Comparison of ENCODE assay signal across 14 cellular contexts in the genomic region with DNA sequence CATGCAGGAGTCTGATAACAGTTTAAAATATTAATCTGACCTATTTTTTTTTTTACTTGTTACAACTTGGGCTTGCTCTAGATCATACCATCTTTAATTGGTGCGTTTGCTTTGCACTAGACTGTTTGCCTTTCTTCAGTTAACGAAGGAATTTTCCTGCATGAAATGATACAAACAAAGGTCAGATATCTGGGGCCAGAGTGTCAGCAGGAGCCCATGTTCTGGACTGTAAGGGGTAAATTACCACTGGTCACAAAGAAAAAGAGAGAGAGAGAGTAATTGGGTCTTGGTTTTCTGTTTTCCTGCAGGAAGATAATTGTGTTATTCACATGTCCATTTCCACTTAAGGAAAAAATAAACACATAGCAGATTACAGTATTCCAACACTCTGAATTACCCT.
DNase-seq lines count a peak whose midpoint lies in the region; ATAC-seq and TF ChIP-seq lines count a peak whose summit lies in the region.
"Had no signal": no experiment of that assay in that cellular context is flagged by ENCODE, and none has a peak within 500 bp of the region (broad histone marks: within the 10 kb centered on the region; RNA-seq: fewer than 3 reads in every experiment).

No MANE protein-coding gene starts in this region.

- H3K4me1 ChIP-seq in ACC112 (ENCODE audit: control insufficient read depth, insufficient read depth, low read length, unreplicated experiment) (peaks cover 22% of the 10 kb centered on the region), hepatocyte (ENCODE audit: insufficient read depth) (peaks cover 11% of the 10 kb centered on the region), osteoblast (ENCODE audit: insufficient read depth, low read length) (peaks cover 25% of the 10 kb centered on the region), suprapubic skin (no peaks in the 10 kb centered on the region)

- no peak for TF ChIP-seq POLR2A in suprapubic skin (IDR thresholded peaks at IDR 0.05)

- H3K4me2 ChIP-seq in hepatocyte (peak overlapping the region; percentile 21), osteoblast (ENCODE audit: insufficient read depth, low read length) (peak overlapping the region; percentile 56)

- H3K9me3 ChIP-seq in hepatocyte (ENCODE audit: low read depth) (no peaks in the 10 kb centered on the region), osteoblast (ENCODE audit: low read depth, low read length) (no peaks in the 10 kb centered on the region), suprapubic skin (no peaks in the 10 kb centered on the region)

- 50% methylated on average over 2 of the region's 2 CpGs for WGBS in hepatocyte (ENCODE audit: low lambda C conversion rate, missing lambda C conversion rate)
- WGBS in suprapubic skin, result 56% methylated on average over 2 of the region's 2 CpGs

- H3K36me3 ChIP-seq in ACC112 (ENCODE audit: insufficient read depth, low read length) (no peaks in the 10 kb centered on the region), hepatocyte (replicated peaks; ENCODE audit: insufficient read depth, low read depth) (no peaks in the 10 kb centered on the region), osteoblast (ENCODE audit: insufficient read depth, low read length) (no peaks in the 10 kb centered on the region), suprapubic skin (no peaks in the 10 kb centered on the region)

- DNase-seq in NCI-H2227 treated with DMSO at 0.1 percent for 48 hours (lab: John Stamatoyannopoulos, UW) (peak; percentile 63), hepatocyte (ENCODE audit: low spot score) (no peak), osteoblast (ENCODE audit: insufficient read length, low spot score, missing footprints) (no peak), GM10266 (ENCODE audit: extremely low spot score) (no peak), suprapubic skin (ENCODE audit: low spot score in 2 of 2) (no peak)
- DNase-seq: C1 segment of cervical spinal cord, DMS 273 treated with DMSO at 0.1 percent for 48 hours, MV-4-11, NCI-H1436, NCI-H446, NCI-H748 treated with DMSO at 0.1 percent for 48 hours had no signal

- H3K27ac ChIP-seq in ACC112 (ENCODE audit: low read depth, low read length), result peak overlapping the region; percentile 52; the same call in 1 of the 2 replicates
- H3K27ac ChIP-seq in hepatocyte, result peak overlapping the region; percentile 20
- H3K27ac ChIP-seq in osteoblast (ENCODE audit: low read depth, low read length), result peak overlapping the region; percentile 82
- H3K27ac ChIP-seq in suprapubic skin, result no peak overlapping the region

- ATAC-seq in HG02759 (IDR thresholded peaks at IDR 0.05; ENCODE audit: unreplicated experiment), result no peak
- no peak for ATAC-seq in HG03175 (IDR thresholded peaks at IDR 0.05; ENCODE audit: unreplicated experiment)

- TF ChIP-seq CTCF in hepatocyte (IDR thresholded peaks at IDR 0.05; ENCODE audit: poor library complexity) (no peak), osteoblast (IDR thresholded peaks at IDR 0.05; ENCODE audit: extremely low read depth, low read depth, low read length) (no peak), GM10266 (IDR thresholded peaks at IDR 0.05; ENCODE audit: control insufficient read depth, insufficient read depth, low read depth, missing control alignments) (no peak), suprapubic skin (IDR thresholded peaks at IDR 0.05) (no peak)

- no peaks in the 10 kb centered on the region for H3K79me2 ChIP-seq in ACC112 (ENCODE audit: control insufficient read depth, insufficient read depth, low read length, unreplicated experiment)
- H3K79me2 ChIP-seq in hepatocyte, result no peaks in the 10 kb centered on the region
- no peaks in the 10 kb centered on the region for H3K79me2 ChIP-seq in osteoblast (ENCODE audit: insufficient read depth, low read length)

- no peaks in the 10 kb centered on the region for H4K20me1 ChIP-seq in hepatocyte (ENCODE audit: insufficient read depth, poor library complexity, severe bottlenecking)
- no peaks in the 10 kb centered on the region for H4K20me1 ChIP-seq in osteoblast (ENCODE audit: insufficient read depth, low read length)

- peak overlapping the region; percentile 99 for H2AFZ ChIP-seq in ACC112 (ENCODE audit: low read length, unreplicated experiment)
- no peak overlapping the region for H2AFZ ChIP-seq in hepatocyte
- H2AFZ ChIP-seq in osteoblast (ENCODE audit: low read length), result peak overlapping the region; percentile 33

- H3K4me3 ChIP-seq in ACC112 (ENCODE audit: low read depth, low read length), result peak overlapping the region; percentile 51
- no peak overlapping the region for H3K4me3 ChIP-seq in hepatocyte
- no peak overlapping the region for H3K4me3 ChIP-seq in osteoblast (ENCODE audit: insufficient read depth, low read length)
- H3K4me3 ChIP-seq in suprapubic skin, result no peak overlapping the region

- H3K27me3 ChIP-seq in ACC112 (ENCODE audit: insufficient read depth, low read length) (no peaks in the 10 kb centered on the region), hepatocyte (no peaks in the 10 kb centered on the region), osteoblast (ENCODE audit: insufficient read depth, low read length) (no peaks in the 10 kb centered on the region), suprapubic skin (no peaks in the 10 kb centered on the region)

- TF ChIP-seq EP300 in suprapubic skin (IDR thresholded peaks at IDR 0.05), result no peak

- no peaks in the 10 kb centered on the region for H3K9me2 ChIP-seq in hepatocyte (replicated peaks; ENCODE audit: insufficient read depth)
